24 cellular contexts compared by ENCODE assay signal in genomic region chr5:109250080-109250479, GRCh38.
"Had no signal": no experiment of that assay in that cellular context is flagged by ENCODE, and none has a peak within 500 bp of the region (broad histone marks: within the 10 kb centered on the region; RNA-seq: fewer than 3 reads in every experiment).

No MANE protein-coding gene starts in this region.

- H3K4me3 Mint-ChIP-seq: dendritic cell treated with granulocyte-macrophage colony-stimulating factor and Interleukin-4, amounts not matched to agents 40 ng/mL and 50 ng/mL, for 4 days; effector memory CD8-positive, alpha-beta T cell; endodermal cell; mesothelial cell of epicardium had no signal

- H3K4me3 ChIP-seq: colonic mucosa, gastroesophageal sphincter, heart left ventricle, left lung, lower lobe of right lung, mucosa of descending colon had no signal

- H3K27ac Mint-ChIP-seq: dendritic cell treated with granulocyte-macrophage colony-stimulating factor and Interleukin-4, amounts not matched to agents 40 ng/mL and 50 ng/mL, for 4 days; effector memory CD8-positive, alpha-beta T cell; endodermal cell; mesothelial cell of epicardium had no signal

- H3K36me3 ChIP-seq: colonic mucosa, gastroesophageal sphincter, heart left ventricle, left lung, lower lobe of right lung had no signal

- DNase-seq: colonic mucosa; cortex of kidney; effector CD8-positive, alpha-beta T cell; effector memory CD8-positive, alpha-beta T cell; endodermal cell; erythroblast; foreskin keratinocyte; heart left ventricle; hippocampal formation; left cardiac atrium; left lung; left ventricle myocardium superior; lower lobe of right lung; mesenchymal stem cell; mucosa of descending colon had no signal

- H3K27ac ChIP-seq: colonic mucosa, epithelial cell of prostate, foreskin keratinocyte, gastroesophageal sphincter, heart left ventricle, left lung, lower lobe of right lung had no signal

- H3K9me3 ChIP-seq: colonic mucosa had no signal

- FAIRE-seq: endometrium, frontal cortex, islet of Langerhans, keratinocyte had no signal

- H3K4me1 Mint-ChIP-seq: endodermal cell had no signal

- H3K27me3 Mint-ChIP-seq: dendritic cell treated with granulocyte-macrophage colony-stimulating factor and Interleukin-4, amounts not matched to agents 40 ng/mL and 50 ng/mL, for 4 days; effector memory CD8-positive, alpha-beta T cell had no signal

- H3K27me3 ChIP-seq: colonic mucosa, gastroesophageal sphincter, heart left ventricle, left lung had no signal

- ATAC-seq: effector memory CD8-positive, alpha-beta T cell; esophagus mucosa; foreskin keratinocyte; gastroesophageal sphincter; heart left ventricle; left cardiac atrium; left lung; left ventricle myocardium superior; lower lobe of right lung; mucosa of descending colon had no signal

- H3K4me1 ChIP-seq: colonic mucosa, foreskin keratinocyte, gastroesophageal sphincter, left lung, lower lobe of right lung had no signal
